Comparison of ENCODE assay signal across 9 cellular contexts in the genomic region with DNA sequence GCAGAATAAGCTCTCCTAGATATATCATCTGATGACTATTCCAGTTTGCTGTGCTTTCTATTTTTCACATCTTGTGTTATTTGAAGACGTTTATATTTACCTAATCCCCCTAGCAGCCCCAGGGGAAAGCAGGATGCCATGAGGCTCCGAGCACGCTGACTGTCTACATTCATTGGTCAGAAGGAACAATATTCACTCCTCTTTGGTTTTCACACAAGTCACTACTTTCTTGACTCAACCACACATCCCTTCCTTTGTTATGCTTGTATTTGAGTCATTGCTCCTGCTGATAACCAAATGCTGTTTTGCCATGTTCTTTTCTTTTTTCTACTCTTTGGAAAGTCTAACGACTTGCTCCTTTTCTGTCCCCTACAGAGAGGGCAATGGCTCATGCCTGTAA.
DNase-seq lines count a peak whose midpoint lies in the region; ATAC-seq and TF ChIP-seq lines count a peak whose summit lies in the region.
"Had no signal": no experiment of that assay in that cellular context is flagged by ENCODE, and none has a peak within 500 bp of the region (broad histone marks: within the 10 kb centered on the region; RNA-seq: fewer than 3 reads in every experiment).

No MANE protein-coding gene starts in this region.

- H3K9me3 ChIP-seq in NT2/D1 (ENCODE audit: insufficient read depth, low read length), result no peaks in the 10 kb centered on the region
- H3K9me3 ChIP-seq: tibial nerve had no signal

- H3K4me3 ChIP-seq in NT2/D1 (ENCODE audit: insufficient read length, low read depth), result no peak overlapping the region
- H3K4me3 ChIP-seq: tibial nerve had no signal

- H3K27me3 ChIP-seq in NT2/D1 (ENCODE audit: insufficient read depth, insufficient read length), result no peaks in the 10 kb centered on the region
- H3K27me3 ChIP-seq: tibial nerve had no signal

- no peak for TF ChIP-seq CTCF in Calu3 (IDR thresholded peaks at IDR 0.05; ENCODE audit: unreplicated experiment)
- TF ChIP-seq CTCF in chondrocyte (IDR thresholded peaks at IDR 0.05), result no peak
- no peak for TF ChIP-seq CTCF in osteocyte (IDR thresholded peaks at IDR 0.05)

- H3K27me3 Mint-ChIP-seq in Calu3 (ENCODE audit: unreplicated experiment) (no peaks in the 10 kb centered on the region), chondrocyte (ENCODE audit: low read depth) (no peaks in the 10 kb centered on the region), osteocyte (ENCODE audit: unreplicated experiment) (no peaks in the 10 kb centered on the region)

- H3K9me3 Mint-ChIP-seq in Calu3 (ENCODE audit: low read depth, unreplicated experiment) (no peaks in the 10 kb centered on the region), chondrocyte (ENCODE audit: low read depth) (no peaks in the 10 kb centered on the region), osteocyte (ENCODE audit: unreplicated experiment) (no peaks in the 10 kb centered on the region)

- peak overlapping the region; percentile 46 for H3K27ac Mint-ChIP-seq in Calu3 (ENCODE audit: unreplicated experiment)
- H3K27ac Mint-ChIP-seq in chondrocyte (ENCODE audit: unreplicated experiment), result peak overlapping the region; percentile 66
- peak overlapping the region; percentile 89 for H3K27ac Mint-ChIP-seq in osteocyte (ENCODE audit: unreplicated experiment)

- no peaks in the 10 kb centered on the region for H3K36me3 ChIP-seq in NT2/D1 (ENCODE audit: insufficient read depth, insufficient read length, low read length)
- H3K36me3 ChIP-seq: tibial nerve had no signal

- no peak overlapping the region for H3K4me3 Mint-ChIP-seq in Calu3 (ENCODE audit: low read depth, unreplicated experiment)
- H3K4me3 Mint-ChIP-seq in chondrocyte (ENCODE audit: unreplicated experiment), result no peak overlapping the region
- no peak overlapping the region for H3K4me3 Mint-ChIP-seq in osteocyte (ENCODE audit: unreplicated experiment)

- CTCF ChIA-PET in Calu3 (lab: Charles Lee), result no interaction called here

- intact Hi-C loops in Calu3 (cut with micrococcal nuclease; ENCODE audit: unreplicated experiment), result no loop called here

- H3K9ac ChIP-seq in NT2/D1 (ENCODE audit: insufficient read length, low read depth), result no peak overlapping the region

- DNase-seq in Calu3 (no peak), NT2/D1 (ENCODE audit: low read depth, low spot score) (peak; percentile 32), chondrocyte (ENCODE audit: low spot score) (no peak), osteocyte (ENCODE audit: extremely low spot score, unreplicated experiment) (no peak), substantia nigra (lab: John Stamatoyannopoulos, UW) (no peak), KG1 (lab: John Stamatoyannopoulos, UW) (no peak), occipital lobe (lab: John Stamatoyannopoulos, UW) (no peak)

- H3K27ac ChIP-seq in substantia nigra (ENCODE audit: low read depth, low read length, poor library complexity, severe bottlenecking), result no peak overlapping the region

- H3K36me3 Mint-ChIP-seq in Calu3 (ENCODE audit: insufficient read depth, unreplicated experiment) (peaks cover 7% of the 10 kb centered on the region), chondrocyte (ENCODE audit: low read depth) (peaks cover 1% of the 10 kb centered on the region), osteocyte (ENCODE audit: unreplicated experiment) (peaks cover 7% of the 10 kb centered on the region)

- ATAC-seq in HG02759 (IDR thresholded peaks at IDR 0.05; ENCODE audit: unreplicated experiment), result no peak

- no TSS peak for BruUV-seq in Calu3 (replicated peaks; lab: Mats Ljungman, UMichigan)

- H3K4me1 Mint-ChIP-seq in Calu3 (ENCODE audit: low read depth, unreplicated experiment) (peaks cover 57% of the 10 kb centered on the region), chondrocyte (ENCODE audit: low read depth) (peaks cover 60% of the 10 kb centered on the region), osteocyte (ENCODE audit: unreplicated experiment) (peaks cover 57% of the 10 kb centered on the region)

- no peaks in the 10 kb centered on the region for H3K4me1 ChIP-seq in NT2/D1 (ENCODE audit: insufficient read depth, insufficient read length)
